In genomic region chr11:71339178-71339881, GRCh38 we compare ENCODE assay signal across 1 cellular context.
TF ChIP-seq lines count a peak whose summit lies in the region.

No MANE protein-coding gene starts in this region.

TF ChIP-seq in GM23338, 12 proteins besides CTCF, POLR2A, EP300 and RAD21 (continued from another document):
- TF ChIP-seq, protein P1, sequence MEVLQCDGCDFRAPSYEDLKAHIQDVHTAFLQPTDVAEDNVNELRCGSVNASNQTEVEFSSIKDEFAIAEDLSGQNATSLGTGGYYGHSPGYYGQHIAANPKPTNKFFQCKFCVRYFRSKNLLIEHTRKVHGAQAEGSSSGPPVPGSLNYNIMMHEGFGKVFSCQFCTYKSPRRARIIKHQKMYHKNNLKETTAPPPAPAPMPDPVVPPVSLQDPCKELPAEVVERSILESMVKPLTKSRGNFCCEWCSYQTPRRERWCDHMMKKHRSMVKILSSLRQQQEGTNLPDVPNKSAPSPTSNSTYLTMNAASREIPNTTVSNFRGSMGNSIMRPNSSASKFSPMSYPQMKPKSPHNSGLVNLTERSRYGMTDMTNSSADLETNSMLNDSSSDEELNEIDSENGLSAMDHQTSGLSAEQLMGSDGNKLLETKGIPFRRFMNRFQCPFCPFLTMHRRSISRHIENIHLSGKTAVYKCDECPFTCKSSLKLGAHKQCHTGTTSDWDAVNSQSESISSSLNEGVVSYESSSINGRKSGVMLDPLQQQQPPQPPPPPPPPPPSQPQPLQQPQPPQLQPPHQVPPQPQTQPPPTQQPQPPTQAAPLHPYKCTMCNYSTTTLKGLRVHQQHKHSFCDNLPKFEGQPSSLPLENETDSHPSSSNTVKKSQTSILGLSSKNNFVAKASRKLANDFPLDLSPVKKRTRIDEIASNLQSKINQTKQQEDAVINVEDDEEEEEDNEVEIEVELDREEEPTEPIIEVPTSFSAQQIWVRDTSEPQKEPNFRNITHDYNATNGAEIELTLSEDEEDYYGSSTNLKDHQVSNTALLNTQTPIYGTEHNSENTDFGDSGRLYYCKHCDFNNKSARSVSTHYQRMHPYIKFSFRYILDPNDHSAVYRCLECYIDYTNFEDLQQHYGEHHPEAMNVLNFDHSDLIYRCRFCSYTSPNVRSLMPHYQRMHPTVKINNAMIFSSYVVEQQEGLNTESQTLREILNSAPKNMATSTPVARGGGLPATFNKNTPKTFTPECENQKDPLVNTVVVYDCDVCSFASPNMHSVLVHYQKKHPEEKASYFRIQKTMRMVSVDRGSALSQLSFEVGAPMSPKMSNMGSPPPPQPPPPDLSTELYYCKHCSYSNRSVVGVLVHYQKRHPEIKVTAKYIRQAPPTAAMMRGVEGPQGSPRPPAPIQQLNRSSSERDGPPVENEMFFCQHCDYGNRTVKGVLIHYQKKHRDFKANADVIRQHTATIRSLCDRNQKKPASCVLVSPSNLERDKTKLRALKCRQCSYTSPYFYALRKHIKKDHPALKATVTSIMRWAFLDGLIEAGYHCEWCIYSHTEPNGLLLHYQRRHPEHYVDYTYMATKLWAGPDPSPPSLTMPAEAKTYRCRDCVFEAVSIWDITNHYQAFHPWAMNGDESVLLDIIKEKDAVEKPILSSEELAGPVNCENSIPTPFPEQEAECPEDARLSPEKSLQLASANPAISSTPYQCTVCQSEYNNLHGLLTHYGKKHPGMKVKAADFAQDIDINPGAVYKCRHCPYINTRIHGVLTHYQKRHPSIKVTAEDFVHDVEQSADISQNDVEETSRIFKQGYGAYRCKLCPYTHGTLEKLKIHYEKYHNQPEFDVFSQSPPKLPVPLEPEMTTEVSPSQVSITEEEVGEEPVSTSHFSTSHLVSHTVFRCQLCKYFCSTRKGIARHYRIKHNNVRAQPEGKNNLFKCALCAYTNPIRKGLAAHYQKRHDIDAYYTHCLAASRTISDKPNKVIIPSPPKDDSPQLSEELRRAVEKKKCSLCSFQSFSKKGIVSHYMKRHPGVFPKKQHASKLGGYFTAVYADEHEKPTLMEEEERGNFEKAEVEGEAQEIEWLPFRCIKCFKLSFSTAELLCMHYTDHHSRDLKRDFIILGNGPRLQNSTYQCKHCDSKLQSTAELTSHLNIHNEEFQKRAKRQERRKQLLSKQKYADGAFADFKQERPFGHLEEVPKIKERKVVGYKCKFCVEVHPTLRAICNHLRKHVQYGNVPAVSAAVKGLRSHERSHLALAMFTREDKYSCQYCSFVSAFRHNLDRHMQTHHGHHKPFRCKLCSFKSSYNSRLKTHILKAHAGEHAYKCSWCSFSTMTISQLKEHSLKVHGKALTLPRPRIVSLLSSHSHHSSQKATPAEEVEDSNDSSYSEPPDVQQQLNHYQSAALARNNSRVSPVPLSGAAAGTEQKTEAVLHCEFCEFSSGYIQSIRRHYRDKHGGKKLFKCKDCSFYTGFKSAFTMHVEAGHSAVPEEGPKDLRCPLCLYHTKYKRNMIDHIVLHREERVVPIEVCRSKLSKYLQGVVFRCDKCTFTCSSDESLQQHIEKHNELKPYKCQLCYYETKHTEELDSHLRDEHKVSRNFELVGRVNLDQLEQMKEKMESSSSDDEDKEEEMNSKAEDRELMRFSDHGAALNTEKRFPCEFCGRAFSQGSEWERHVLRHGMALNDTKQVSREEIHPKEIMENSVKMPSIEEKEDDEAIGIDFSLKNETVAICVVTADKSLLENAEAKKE (CRISPR knock-in tag; IDR thresholded peaks at IDR 0.05), result no peak
- no peak for TF ChIP-seq STAT1 (IDR thresholded peaks at IDR 0.05; ENCODE audit: unreplicated experiment)
